Comparison of ENCODE assay signal across 6 cellular contexts in genomic region chr22:50199836-50200332, GRCh38. TPM values are rescaled to one million over a fixed set of nuclear protein-coding genes. Genes with fewer than 3 reads are reported as not detected.
DNase-seq lines count a peak whose midpoint lies in the region; ATAC-seq and TF ChIP-seq lines count a peak whose summit lies in the region.

No MANE protein-coding gene starts in this region.

- no peak for TF ChIP-seq CTCF in lower lobe of right lung (IDR thresholded peaks at IDR 0.05)

- H3K4me1 ChIP-seq in GM23248 (ENCODE audit: insufficient read depth) (peaks cover 8% of the 10 kb centered on the region), lower lobe of right lung (peaks cover 22% of the 10 kb centered on the region)

- H3K9me3 Mint-ChIP-seq in activated CD8-positive, alpha-beta memory T cell treated with anti-CD3 and anti-CD28 coated beads, Interleukin-2, amount 10 ng/mL, durations not matched to agents 7 days and 5 days (ENCODE audit: low read depth), result no peaks in the 10 kb centered on the region

- H3K9ac ChIP-seq in GM23248, result peak overlapping the region; percentile 76

- H3K79me2 ChIP-seq in GM23248 (ENCODE audit: insufficient read depth), result peaks cover 36% of the 10 kb centered on the region

- H3K4me2 ChIP-seq in GM23248 (ENCODE audit: unreplicated experiment), result peak overlapping the region; percentile 71

- peaks cover 25% of the 10 kb centered on the region for H3K4me1 Mint-ChIP-seq in activated CD8-positive, alpha-beta memory T cell treated with anti-CD3 and anti-CD28 coated beads, Interleukin-2, amount 10 ng/mL, durations not matched to agents 7 days and 5 days

- H3K27me3 Mint-ChIP-seq in activated CD8-positive, alpha-beta memory T cell treated with anti-CD3 and anti-CD28 coated beads, Interleukin-2, amount 10 ng/mL, durations not matched to agents 7 days and 5 days, result no peaks in the 10 kb centered on the region

- H3F3A ChIP-seq in GM23248 (ENCODE audit: insufficient read depth), result no peaks in the 10 kb centered on the region; the same call in 1 of the 2 replicates

- H3K27me3 ChIP-seq in GM23248 (replicated peaks; ENCODE audit: insufficient read depth) (no peaks in the 10 kb centered on the region), lower lobe of right lung (ENCODE audit: low read depth) (no peaks in the 10 kb centered on the region)

- no peaks in the 10 kb centered on the region for H3K9me2 ChIP-seq in GM23248 (ENCODE audit: insufficient read depth)

- H3K27ac ChIP-seq in GM23248 (no peak overlapping the region), lower lobe of right lung (peak overlapping the region; percentile 81)

- H3K9me3 ChIP-seq in GM23248 (ENCODE audit: low read depth), result no peaks in the 10 kb centered on the region
- no peaks in the 10 kb centered on the region for H3K9me3 ChIP-seq in lower lobe of right lung

- intact Hi-C loops in lower lobe of right lung (cut with DNase I), result no loop called here

- H3K27ac Mint-ChIP-seq in activated CD8-positive, alpha-beta memory T cell treated with anti-CD3 and anti-CD28 coated beads, Interleukin-2, amount 10 ng/mL, durations not matched to agents 7 days and 5 days, result peak overlapping the region; percentile 52

- H3K4me3 Mint-ChIP-seq in activated CD8-positive, alpha-beta memory T cell treated with anti-CD3 and anti-CD28 coated beads, Interleukin-2, amount 10 ng/mL, durations not matched to agents 7 days and 5 days, result peak overlapping the region; percentile 52

- ATAC-seq in activated CD8-positive, alpha-beta memory T cell treated with anti-CD3 and anti-CD28 coated beads, Interleukin-2, amount 10 ng/mL, durations not matched to agents 7 days and 5 days, result peak; percentile 5
- ATAC-seq in lower lobe of right lung (peak; percentile 3 to 24), HG02798 (IDR thresholded peaks at IDR 0.05; ENCODE audit: poor library complexity, unreplicated experiment) (no peak)
- ATAC-seq in activated CD4-positive, CD25-positive, alpha-beta regulatory T cell treated with anti-CD3 and anti-CD28 coated beads, Interleukin-2, amount 50 U/mL, for 24 hours, result no peak

- in situ Hi-C loops in GM23248 (cut with MboI), result no loop called here

- WGBS in GM23248 (ENCODE audit: low coverage in 1 of 2, low lambda C conversion rate in 2 of 2, missing lambda C conversion rate in 2 of 2), 2 experiments, result 14 to 16% methylated on average over 22 to 24 of the region's 25 CpGs

- DNase-seq in GM23248, result peak; percentile 55
- DNase-seq in activated CD8-positive, alpha-beta memory T cell treated with anti-CD3 and anti-CD28 coated beads, Interleukin-2, amount 10 ng/mL, durations not matched to agents 7 days and 5 days, result no peak
- no peak for DNase-seq in lower lobe of right lung
- DNase-seq in NCI-H146 (lab: John Stamatoyannopoulos, UW), result no peak

- peaks cover 18% of the 10 kb centered on the region for H3K36me3 Mint-ChIP-seq in activated CD8-positive, alpha-beta memory T cell treated with anti-CD3 and anti-CD28 coated beads, Interleukin-2, amount 10 ng/mL, durations not matched to agents 7 days and 5 days

- H3K36me3 ChIP-seq in GM23248 (ENCODE audit: low read depth) (peaks cover 5% of the 10 kb centered on the region; the same call in 1 of the 2 replicates), lower lobe of right lung (peaks cover 53% of the 10 kb centered on the region)

- H4K20me1 ChIP-seq in GM23248 (ENCODE audit: insufficient read depth), result no peaks in the 10 kb centered on the region

- H3K4me3 ChIP-seq in GM23248, result peak overlapping the region; percentile 94
- peak overlapping the region; percentile 77 for H3K4me3 ChIP-seq in lower lobe of right lung

- CTCF ChIA-PET in activated CD8-positive, alpha-beta memory T cell treated with anti-CD3 and anti-CD28 coated beads, Interleukin-2, amount 10 ng/mL, durations not matched to agents 7 days and 5 days (lab: Charles Lee), result no interaction called here

- H2AFZ ChIP-seq in GM23248, result peak overlapping the region; percentile 71

RNA-seq across cellular contexts. Expression of gene SELENOO, which starts 0.9 kb away (rescaled TPM):
- 24.3 and 29.1 TPM in 2 replicates for total RNA-seq in GM23248 (2014; rRNA removed; shearing (Covaris generic))
- 5.0 and 9.6 TPM in 2 replicates for polyA plus RNA-seq in GM23248 (2016; fragmentation: Nextera tagmentation; extraction: Ambion mirVana)
- total RNA-seq in activated CD8-positive, alpha-beta memory T cell treated with anti-CD3 and anti-CD28 coated beads, Interleukin-2, amount 10 ng/mL, durations not matched to agents 7 days and 5 days, result 10 to 100 TPM; 30.0 to 35.6 TPM
- 18.7 TPM for total RNA-seq in lower lobe of right lung

RNA-seq across cellular contexts. Expression of gene TRABD, which starts 14.2 kb away (rescaled TPM):
- total RNA-seq in GM23248 (2014; rRNA removed; shearing (Covaris generic)), result 19.5 and 33.5 TPM in 2 replicates
- 20.7 and 22.6 TPM in 2 replicates for polyA plus RNA-seq in GM23248 (2016; fragmentation: Nextera tagmentation; extraction: Ambion mirVana)
- total RNA-seq in activated CD8-positive, alpha-beta memory T cell treated with anti-CD3 and anti-CD28 coated beads, Interleukin-2, amount 10 ng/mL, durations not matched to agents 7 days and 5 days, result 100 to 1,000 TPM; 141 to 177 TPM
- total RNA-seq in lower lobe of right lung, result 43.7 TPM

RNA-seq across cellular contexts. Expression of gene PANX2, which starts 29.4 kb away (rescaled TPM):
- total RNA-seq in GM23248 (2014; rRNA removed; shearing (Covaris generic)), result under 0.01 TPM in 1 of 2 replicates, not detected in the other
- 0.18 and 0.20 TPM in 2 replicates for polyA plus RNA-seq in GM23248 (2016; fragmentation: Nextera tagmentation; extraction: Ambion mirVana)
- 1 to 10 TPM; 1.3 to 1.8 TPM for total RNA-seq in activated CD8-positive, alpha-beta memory T cell treated with anti-CD3 and anti-CD28 coated beads, Interleukin-2, amount 10 ng/mL, durations not matched to agents 7 days and 5 days
- total RNA-seq in lower lobe of right lung, result 2.5 TPM

RNA-seq across cellular contexts. Expression of gene TUBGCP6, which starts 44.9 kb away (rescaled TPM):
- total RNA-seq in GM23248 (2014; rRNA removed; shearing (Covaris generic)), result 32.0 and 33.8 TPM in 2 replicates
- polyA plus RNA-seq in GM23248 (2016; fragmentation: Nextera tagmentation; extraction: Ambion mirVana), result 13.2 and 16.6 TPM in 2 replicates
- total RNA-seq in activated CD8-positive, alpha-beta memory T cell treated with anti-CD3 and anti-CD28 coated beads, Interleukin-2, amount 10 ng/mL, durations not matched to agents 7 days and 5 days, result 10 to 100 TPM; 60.9 to 72.0 TPM
- 48.5 TPM for total RNA-seq in lower lobe of right lung

RNA-seq across cellular contexts. Expression of gene HDAC10, which starts 51.2 kb away (rescaled TPM):
- 16.8 and 19.2 TPM in 2 replicates for total RNA-seq in GM23248 (2014; rRNA removed; shearing (Covaris generic))
- polyA plus RNA-seq in GM23248 (2016; fragmentation: Nextera tagmentation; extraction: Ambion mirVana), result 4.3 and 6.6 TPM in 2 replicates
- 10 to 100 TPM; 75.2 to 96.3 TPM for total RNA-seq in activated CD8-positive, alpha-beta memory T cell treated with anti-CD3 and anti-CD28 coated beads, Interleukin-2, amount 10 ng/mL, durations not matched to agents 7 days and 5 days
- total RNA-seq in lower lobe of right lung, result 47.9 TPM

Comparison
In these comparisons a context has a peak if more than half of its experiments do, and no peak if none do; other contexts are left out.
1. ATAC-seq: peak in activated CD8-positive, alpha-beta memory T cell treated with anti-CD3 and anti-CD28 coated beads, Interleukin-2, amount 10 ng/mL, durations not matched to agents 7 days and 5 days (single experiment) and lower lobe of right lung (2 of 2); none in HG02798 (single experiment) and activated CD4-positive, CD25-positive, alpha-beta regulatory T cell treated with anti-CD3 and anti-CD28 coated beads, Interleukin-2, amount 50 U/mL, for 24 hours (0 of 2).